19 cellular contexts compared by ENCODE assay signal in genomic region chr12:26246483-26247164, GRCh38. TPM values are rescaled to one million over a fixed set of nuclear protein-coding genes. Genes with fewer than 3 reads are reported as not detected.
DNase-seq lines count a peak whose midpoint lies in the region; ATAC-seq, FAIRE-seq and TF ChIP-seq lines count a peak whose summit lies in the region.
"Had no signal": no experiment of that assay in that cellular context is flagged by ENCODE, and none has a peak within 500 bp of the region (broad histone marks: within the 10 kb centered on the region; RNA-seq: fewer than 3 reads in every experiment).

No MANE protein-coding gene starts in this region.

- CTCF ChIA-PET in activated CD4-positive, alpha-beta T cell treated with anti-CD3 and anti-CD28 coated beads, Interleukin-2, amount 10 ng/mL, durations not matched to agents 7 days and 5 days (lab: Charles Lee): no interaction called here

- FAIRE-seq in kidney (lab: Jason Lieb, UNC) (no peak), small intestine (lab: Jason Lieb, UNC) (no peak)
- FAIRE-seq: RCC 7860 had no signal

- H3K27ac ChIP-seq in kidney (ENCODE audit: low read depth in 2 of 2, low read length in 2 of 2): no peak overlapping the region
- H3K27ac ChIP-seq in small intestine (ENCODE audit: low read depth in 1 of 2, low read length in 1 of 2): peak overlapping the region; percentile 15 to 83

- peaks cover 1% of the 10 kb centered on the region for H3K27me3 Mint-ChIP-seq in activated CD4-positive, alpha-beta T cell treated with anti-CD3 and anti-CD28 coated beads, Interleukin-2, amount 10 ng/mL, durations not matched to agents 7 days and 5 days
- H3K27me3 Mint-ChIP-seq: activated CD4-positive, alpha-beta memory T cell treated with anti-CD3 and anti-CD28 coated beads for 36 hours had no signal

- H3K36me3 ChIP-seq in kidney (ENCODE audit: control insufficient read depth in 1 of 2, insufficient read depth in 2 of 2, low read length in 2 of 2) (no peaks in the 10 kb centered on the region), small intestine (ENCODE audit: control insufficient read depth in 2 of 2, insufficient read depth in 2 of 2, low read length in 2 of 2) (no peaks in the 10 kb centered on the region)

- no peaks in the 10 kb centered on the region for H3K36me3 Mint-ChIP-seq in activated CD4-positive, alpha-beta T cell treated with anti-CD3 and anti-CD28 coated beads, Interleukin-2, amount 10 ng/mL, durations not matched to agents 7 days and 5 days (ENCODE audit: low read depth)
- H3K36me3 Mint-ChIP-seq: activated CD4-positive, alpha-beta memory T cell treated with anti-CD3 and anti-CD28 coated beads for 36 hours had no signal

- ATAC-seq in HG02642 (IDR thresholded peaks at IDR 0.05; ENCODE audit: poor library complexity, unreplicated experiment): no peak
- ATAC-seq: activated naive CD4-positive, alpha-beta T cell treated with anti-CD3 and anti-CD28 coated beads, Interleukin-2, amount 50 U/mL, for 72 hours; right cardiac atrium had no signal

- H3K4me3 ChIP-seq in kidney (ENCODE audit: low read length in 2 of 2): no peak overlapping the region
- H3K4me3 ChIP-seq in small intestine (ENCODE audit: low read depth in 1 of 2, low read length in 2 of 2): no peak overlapping the region

- POLR2A ChIA-PET in activated CD4-positive, alpha-beta T cell treated with anti-CD3 and anti-CD28 coated beads, Interleukin-2, amount 10 ng/mL, durations not matched to agents 7 days and 5 days (lab: Charles Lee): interaction anchor here (0.6 kb wide), 1 partner anchor 499 kb away, joined by 3 read pairs; no protein-coding TSS in a partner anchor

- H3K9me3 ChIP-seq in kidney (ENCODE audit: control insufficient read depth in 1 of 2, low read length in 2 of 2) (no peaks in the 10 kb centered on the region), small intestine (ENCODE audit: control insufficient read depth, low read depth) (no peaks in the 10 kb centered on the region)

- H3K4me1 Mint-ChIP-seq in activated CD4-positive, alpha-beta T cell treated with anti-CD3 and anti-CD28 coated beads, Interleukin-2, amount 10 ng/mL, durations not matched to agents 7 days and 5 days: no peaks in the 10 kb centered on the region

- H3K4me3 Mint-ChIP-seq in activated CD4-positive, alpha-beta T cell treated with anti-CD3 and anti-CD28 coated beads, Interleukin-2, amount 10 ng/mL, durations not matched to agents 7 days and 5 days: no peak overlapping the region
- H3K4me3 Mint-ChIP-seq: activated CD4-positive, alpha-beta memory T cell treated with anti-CD3 and anti-CD28 coated beads for 36 hours; brain; stimulated activated naive CD8-positive, alpha-beta T cell treated with anti-CD3 and anti-CD28 coated beads, Interleukin-15, Interleukin-2, amounts not matched to agents 100 ng/mL and 50 ng/mL, for 24 hours had no signal

- intact Hi-C loops in kidney (cut with DNase I): no loop called here

- WGBS in small intestine, 3 donors: 46 to 74% (median 59%) methylated on average over 4 of the region's 4 CpGs

- no peaks in the 10 kb centered on the region for H3K9me3 Mint-ChIP-seq in activated CD4-positive, alpha-beta T cell treated with anti-CD3 and anti-CD28 coated beads, Interleukin-2, amount 10 ng/mL, durations not matched to agents 7 days and 5 days
- H3K9me3 Mint-ChIP-seq: activated CD4-positive, alpha-beta memory T cell treated with anti-CD3 and anti-CD28 coated beads for 36 hours had no signal

- no peaks in the 10 kb centered on the region for H3K4me1 ChIP-seq in kidney (ENCODE audit: control insufficient read depth in 1 of 2, insufficient read depth in 1 of 2, low read depth in 1 of 2, low read length in 2 of 2)
- H3K4me1 ChIP-seq in small intestine (ENCODE audit: control insufficient read depth in 2 of 2, insufficient read depth in 1 of 2, low read depth in 1 of 2, low read length in 1 of 2): peaks cover 7% of the 10 kb centered on the region in 2 donors

- peak; percentile 99 for DNase-seq in HT-29 (ENCODE audit: low spot score)
- peak; percentile 93 for DNase-seq in SW480 (ENCODE audit: low spot score)
- DNase-seq in kidney: peak; percentile 86
- peak; percentile 95 for DNase-seq in small intestine
- DNase-seq in activated CD4-positive, alpha-beta T cell treated with anti-CD3 and anti-CD28 coated beads, Interleukin-2, amount 10 ng/mL, durations not matched to agents 7 days and 5 days: no peak
- no peak for DNase-seq in CD1c-positive myeloid dendritic cell (ENCODE audit: extremely low spot score)
- DNase-seq: activated CD4-positive, alpha-beta memory T cell treated with anti-CD3 and anti-CD28 coated beads for 36 hours; activated T-cell treated with anti-CD3 and anti-CD28 coated beads, Interleukin-2, amount 50 U/mL, for 1 hour; dermis blood vessel endothelial cell; erythroblast; mesendoderm; NCI-H2029; NCI-H69 had no signal

- no peak overlapping the region for H3K9ac ChIP-seq in kidney (ENCODE audit: low read length in 2 of 2)

- H3K27ac Mint-ChIP-seq in activated CD4-positive, alpha-beta T cell treated with anti-CD3 and anti-CD28 coated beads, Interleukin-2, amount 10 ng/mL, durations not matched to agents 7 days and 5 days: no peak overlapping the region
- H3K27ac Mint-ChIP-seq: activated CD4-positive, alpha-beta memory T cell treated with anti-CD3 and anti-CD28 coated beads for 36 hours; activated naive CD4-positive, alpha-beta T cell treated with anti-CD3 and anti-CD28 coated beads, Interleukin-2, amount 50 U/mL, for 72 hours; brain; stimulated activated naive CD8-positive, alpha-beta T cell treated with anti-CD3 and anti-CD28 coated beads, Interleukin-15, Interleukin-2, amounts not matched to agents 100 ng/mL and 50 ng/mL, for 24 hours had no signal

- TF ChIP-seq CTCF in kidney (IDR thresholded peaks at IDR 0.05; ENCODE audit: borderline replicate concordance, extremely low read depth, insufficient read depth): no peak

- no peaks in the 10 kb centered on the region for H3K27me3 ChIP-seq in small intestine (ENCODE audit: control insufficient read depth in 2 of 2, insufficient read depth in 2 of 2, low read length in 2 of 2)

RNA-seq across cellular contexts. Expression of gene SSPN, which starts 51.3 kb away (rescaled TPM):
- 3.2 and 10.6 TPM in 2 replicates for total RNA-seq in HT-29 (2014; rRNA removed; shearing (Covaris generic))
- total RNA-seq in kidney: 17.8 TPM
- polyA plus RNA-seq in kidney (ENCODE audit: insufficient read depth, low read depth, low replicate concordance) (3.2 TPM), small intestine (1 to 10 TPM in 1 of 3 donors, under 1 TPM in 2; 0.67 to 2.6 (median 0.81) TPM)
- not detected for total RNA-seq in activated CD4-positive, alpha-beta T cell treated with anti-CD3 and anti-CD28 coated beads, Interleukin-2, amount 10 ng/mL, durations not matched to agents 7 days and 5 days
- total RNA-seq: activated CD4-positive, alpha-beta memory T cell treated with anti-CD3 and anti-CD28 coated beads for 36 hours; activated naive CD4-positive, alpha-beta T cell treated with anti-CD3 and anti-CD28 coated beads, Interleukin-2, amount 50 U/mL, for 72 hours had no signal

Comparison
In these comparisons a context has a peak if more than half of its experiments do, and no peak if none do; other contexts are left out.
1. DNase-seq: peak in HT-29 (single experiment), SW480 (single experiment), kidney (single experiment) and small intestine (single experiment); none in activated CD4-positive, alpha-beta T cell treated with anti-CD3 and anti-CD28 coated beads, Interleukin-2, amount 10 ng/mL, durations not matched to agents 7 days and 5 days (single experiment) and CD1c-positive myeloid dendritic cell (single experiment).
2. H3K27ac ChIP-seq: peak in small intestine (2 of 2); none in kidney (0 of 2).